ENCODE assay signal across 1 cellular context in the genomic region with DNA sequence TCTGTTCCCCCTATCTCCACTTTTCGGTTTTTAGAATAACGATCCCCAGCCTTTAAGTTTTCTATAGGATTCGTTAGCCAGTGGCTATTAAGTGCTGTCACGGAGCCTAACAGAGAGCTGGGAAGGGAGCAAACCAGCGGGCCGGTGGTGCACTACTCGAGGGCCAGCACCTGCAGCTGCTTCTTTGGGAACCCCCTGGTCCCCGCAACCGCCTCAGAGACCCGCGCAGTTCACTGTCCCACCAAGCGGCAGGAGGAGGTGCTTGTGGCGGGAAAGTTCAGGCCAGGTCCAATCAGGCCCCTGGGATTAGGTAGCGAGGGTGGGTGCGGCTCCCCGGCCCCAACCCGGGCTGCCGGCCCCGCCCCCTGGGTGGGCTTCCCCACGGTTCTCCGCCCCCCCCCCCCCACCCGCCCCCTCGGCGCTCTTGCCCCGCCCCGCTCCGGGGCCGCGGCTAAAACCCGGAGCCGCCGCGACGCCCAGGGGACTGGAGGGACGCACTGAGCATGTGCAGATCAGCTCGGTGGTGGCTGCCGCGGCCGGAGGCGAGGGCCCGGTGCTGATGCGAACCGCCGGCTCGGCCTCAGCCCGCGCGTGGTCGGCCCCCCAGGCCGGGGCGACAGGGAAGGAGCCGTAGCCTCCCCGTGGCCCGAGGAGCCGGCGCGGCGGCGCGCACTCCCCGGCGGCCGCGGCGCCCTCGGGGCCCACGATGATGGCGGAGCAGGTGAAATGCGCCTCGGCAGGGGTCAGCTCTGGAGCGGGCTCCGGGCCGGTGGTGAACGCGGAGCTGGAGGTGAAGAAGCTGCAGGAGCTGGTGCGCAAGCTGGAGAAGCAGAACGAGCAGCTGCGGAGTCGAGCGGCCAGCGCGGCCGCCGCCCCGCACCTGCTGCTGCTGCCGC.
TF ChIP-seq lines count a peak whose summit lies in the region.

TSS of gene SLAIN1 (plus strand) at position 480 of the 896 bp plus-strand sequence. CDS start at position 707, 227 bp downstream.

TF ChIP-seq in GM12878, 131 proteins besides CTCF, POLR2A, EP300 and RAD21 (continued from another document and continues in another):
- TF ChIP-seq MLLT1 (IDR thresholded peaks at IDR 0.05) (peak; percentile 41; the same call in 1 of the 2 replicates), HDGF (IDR thresholded peaks at IDR 0.05) (peak; percentile 62; the same call in 1 of the 2 replicates), HCFC1 (IDR thresholded peaks at IDR 0.05; ENCODE audit: low read length) (0 out of 2 replicates have a peak, but pooled peaks have one; percentile 21), SPI1 (IDR thresholded peaks at IDR 0.05; ENCODE audit: borderline replicate concordance, insufficient read depth, low read depth, low read length) (no peak), ZSCAN29 (IDR thresholded peaks at IDR 0.05) (peak; percentile 63; the same call in 1 of the 2 replicates), SMARCA5 (IDR thresholded peaks at IDR 0.05) (peak; percentile 69; the same call in 1 of the 2 replicates), TARDBP (IDR thresholded peaks at IDR 0.05; ENCODE audit: borderline replicate concordance) (0 out of 2 replicates have a peak, but pooled peaks have one; percentile 26), SMAD5 (IDR thresholded peaks at IDR 0.05; ENCODE audit: low read depth) (0 out of 2 replicates have a peak, but pooled peaks have one; percentile 29), ZNF622 (IDR thresholded peaks at IDR 0.05) (no peak), RB1 (IDR thresholded peaks at IDR 0.05; ENCODE audit: borderline replicate concordance) (peak; percentile 23; the same call in 1 of the 2 replicates), ZNF217 (IDR thresholded peaks at IDR 0.05) (peak; percentile 34; the same call in 1 of the 2 replicates), ZBTB11 (CRISPR knock-in tag; IDR thresholded peaks at IDR 0.05) (no peak), SREBF1 (IDR thresholded peaks at IDR 0.05; ENCODE audit: low read length) (no peak), BCL3 (IDR thresholded peaks at IDR 0.05; ENCODE audit: borderline replicate concordance, insufficient read depth, low read depth, low read length, poor library complexity, severe bottlenecking) (peak; percentile 11), IKZF1 (conservative IDR thresholded peaks at IDR 0.05) (peak; percentile 71), BACH1 (IDR thresholded peaks at IDR 0.05; ENCODE audit: borderline replicate concordance) (peak; percentile 77), NKRF (conservative IDR thresholded peaks at IDR 0.05) (peak; percentile 65), POU2F2 (IDR thresholded peaks at IDR 0.05; ENCODE audit: borderline replicate concordance, low read depth, low read length) (peak; percentile 6; the same call in 1 of the 3 replicates), GATAD2B (conservative IDR thresholded peaks at IDR 0.05; ENCODE audit: low read depth) (peak; percentile 68; the same call in 1 of the 2 replicates), ASH2L (IDR thresholded peaks at IDR 0.05; ENCODE audit: borderline replicate concordance, low read depth) (no peak), YY1 (IDR thresholded peaks at IDR 0.05; ENCODE audit: low read depth, low read length) (peak; percentile 80), NBN (IDR thresholded peaks at IDR 0.05) (peak; percentile 52; the same call in 1 of the 2 replicates), MAX (IDR thresholded peaks at IDR 0.05; ENCODE audit: low read depth, low read length) (peak; percentile 70; the same call in 1 of the 2 replicates), NR2F1 (conservative IDR thresholded peaks at IDR 0.05) (peak; percentile 48; the same call in 1 of the 2 replicates), HDAC2 (IDR thresholded peaks at IDR 0.05) (no peak), EED (IDR thresholded peaks at IDR 0.05; ENCODE audit: low read depth) (0 out of 2 replicates have a peak, but pooled peaks have one; percentile 18), MTA2 (IDR thresholded peaks at IDR 0.05; ENCODE audit: low read depth) (no peak), TCF12 (IDR thresholded peaks at IDR 0.05; ENCODE audit: low read depth, low read length) (0 out of 2 replicates have a peak, but pooled peaks have one; percentile 26), SP1 (IDR thresholded peaks at IDR 0.05; ENCODE audit: low read depth, low read length) (peak; percentile 87), RUNX3 (IDR thresholded peaks at IDR 0.05; ENCODE audit: low read length) (peak; percentile 67)
- TF ChIP-seq, protein P1, sequence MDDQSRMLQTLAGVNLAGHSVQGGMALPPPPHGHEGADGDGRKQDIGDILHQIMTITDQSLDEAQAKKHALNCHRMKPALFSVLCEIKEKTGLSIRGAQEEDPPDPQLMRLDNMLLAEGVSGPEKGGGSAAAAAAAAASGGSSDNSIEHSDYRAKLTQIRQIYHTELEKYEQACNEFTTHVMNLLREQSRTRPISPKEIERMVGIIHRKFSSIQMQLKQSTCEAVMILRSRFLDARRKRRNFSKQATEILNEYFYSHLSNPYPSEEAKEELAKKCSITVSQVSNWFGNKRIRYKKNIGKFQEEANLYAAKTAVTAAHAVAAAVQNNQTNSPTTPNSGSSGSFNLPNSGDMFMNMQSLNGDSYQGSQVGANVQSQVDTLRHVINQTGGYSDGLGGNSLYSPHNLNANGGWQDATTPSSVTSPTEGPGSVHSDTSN (IDR thresholded peaks at IDR 0.05; ENCODE audit: insufficient replicate concordance, low read depth, low read length) = no peak
- TF ChIP-seq, protein P2, sequence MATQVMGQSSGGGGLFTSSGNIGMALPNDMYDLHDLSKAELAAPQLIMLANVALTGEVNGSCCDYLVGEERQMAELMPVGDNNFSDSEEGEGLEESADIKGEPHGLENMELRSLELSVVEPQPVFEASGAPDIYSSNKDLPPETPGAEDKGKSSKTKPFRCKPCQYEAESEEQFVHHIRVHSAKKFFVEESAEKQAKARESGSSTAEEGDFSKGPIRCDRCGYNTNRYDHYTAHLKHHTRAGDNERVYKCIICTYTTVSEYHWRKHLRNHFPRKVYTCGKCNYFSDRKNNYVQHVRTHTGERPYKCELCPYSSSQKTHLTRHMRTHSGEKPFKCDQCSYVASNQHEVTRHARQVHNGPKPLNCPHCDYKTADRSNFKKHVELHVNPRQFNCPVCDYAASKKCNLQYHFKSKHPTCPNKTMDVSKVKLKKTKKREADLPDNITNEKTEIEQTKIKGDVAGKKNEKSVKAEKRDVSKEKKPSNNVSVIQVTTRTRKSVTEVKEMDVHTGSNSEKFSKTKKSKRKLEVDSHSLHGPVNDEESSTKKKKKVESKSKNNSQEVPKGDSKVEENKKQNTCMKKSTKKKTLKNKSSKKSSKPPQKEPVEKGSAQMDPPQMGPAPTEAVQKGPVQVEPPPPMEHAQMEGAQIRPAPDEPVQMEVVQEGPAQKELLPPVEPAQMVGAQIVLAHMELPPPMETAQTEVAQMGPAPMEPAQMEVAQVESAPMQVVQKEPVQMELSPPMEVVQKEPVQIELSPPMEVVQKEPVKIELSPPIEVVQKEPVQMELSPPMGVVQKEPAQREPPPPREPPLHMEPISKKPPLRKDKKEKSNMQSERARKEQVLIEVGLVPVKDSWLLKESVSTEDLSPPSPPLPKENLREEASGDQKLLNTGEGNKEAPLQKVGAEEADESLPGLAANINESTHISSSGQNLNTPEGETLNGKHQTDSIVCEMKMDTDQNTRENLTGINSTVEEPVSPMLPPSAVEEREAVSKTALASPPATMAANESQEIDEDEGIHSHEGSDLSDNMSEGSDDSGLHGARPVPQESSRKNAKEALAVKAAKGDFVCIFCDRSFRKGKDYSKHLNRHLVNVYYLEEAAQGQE (IDR thresholded peaks at IDR 0.05; ENCODE audit: low read depth, low read length) = no peak
- TF ChIP-seq, protein P3, sequence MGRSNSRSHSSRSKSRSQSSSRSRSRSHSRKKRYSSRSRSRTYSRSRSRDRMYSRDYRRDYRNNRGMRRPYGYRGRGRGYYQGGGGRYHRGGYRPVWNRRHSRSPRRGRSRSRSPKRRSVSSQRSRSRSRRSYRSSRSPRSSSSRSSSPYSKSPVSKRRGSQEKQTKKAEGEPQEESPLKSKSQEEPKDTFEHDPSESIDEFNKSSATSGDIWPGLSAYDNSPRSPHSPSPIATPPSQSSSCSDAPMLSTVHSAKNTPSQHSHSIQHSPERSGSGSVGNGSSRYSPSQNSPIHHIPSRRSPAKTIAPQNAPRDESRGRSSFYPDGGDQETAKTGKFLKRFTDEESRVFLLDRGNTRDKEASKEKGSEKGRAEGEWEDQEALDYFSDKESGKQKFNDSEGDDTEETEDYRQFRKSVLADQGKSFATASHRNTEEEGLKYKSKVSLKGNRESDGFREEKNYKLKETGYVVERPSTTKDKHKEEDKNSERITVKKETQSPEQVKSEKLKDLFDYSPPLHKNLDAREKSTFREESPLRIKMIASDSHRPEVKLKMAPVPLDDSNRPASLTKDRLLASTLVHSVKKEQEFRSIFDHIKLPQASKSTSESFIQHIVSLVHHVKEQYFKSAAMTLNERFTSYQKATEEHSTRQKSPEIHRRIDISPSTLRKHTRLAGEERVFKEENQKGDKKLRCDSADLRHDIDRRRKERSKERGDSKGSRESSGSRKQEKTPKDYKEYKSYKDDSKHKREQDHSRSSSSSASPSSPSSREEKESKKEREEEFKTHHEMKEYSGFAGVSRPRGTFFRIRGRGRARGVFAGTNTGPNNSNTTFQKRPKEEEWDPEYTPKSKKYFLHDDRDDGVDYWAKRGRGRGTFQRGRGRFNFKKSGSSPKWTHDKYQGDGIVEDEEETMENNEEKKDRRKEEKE (IDR thresholded peaks at IDR 0.05) = 0 out of 2 replicates have a peak, but pooled peaks have one; percentile 9
- TF ChIP-seq, protein P4, sequence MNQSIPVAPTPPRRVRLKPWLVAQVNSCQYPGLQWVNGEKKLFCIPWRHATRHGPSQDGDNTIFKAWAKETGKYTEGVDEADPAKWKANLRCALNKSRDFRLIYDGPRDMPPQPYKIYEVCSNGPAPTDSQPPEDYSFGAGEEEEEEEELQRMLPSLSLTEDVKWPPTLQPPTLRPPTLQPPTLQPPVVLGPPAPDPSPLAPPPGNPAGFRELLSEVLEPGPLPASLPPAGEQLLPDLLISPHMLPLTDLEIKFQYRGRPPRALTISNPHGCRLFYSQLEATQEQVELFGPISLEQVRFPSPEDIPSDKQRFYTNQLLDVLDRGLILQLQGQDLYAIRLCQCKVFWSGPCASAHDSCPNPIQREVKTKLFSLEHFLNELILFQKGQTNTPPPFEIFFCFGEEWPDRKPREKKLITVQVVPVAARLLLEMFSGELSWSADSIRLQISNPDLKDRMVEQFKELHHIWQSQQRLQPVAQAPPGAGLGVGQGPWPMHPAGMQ (IDR thresholded peaks at IDR 0.05; ENCODE audit: borderline replicate concordance) = no peak
